Comparison of ENCODE assay signal across 23 cellular contexts in genomic region chr14:65110525-65110924, GRCh38.
"Had no signal": no experiment of that assay in that cellular context is flagged by ENCODE, and none has a peak within 500 bp of the region (broad histone marks: within the 10 kb centered on the region; RNA-seq: fewer than 3 reads in every experiment).

No MANE protein-coding gene starts in this region.

- H3K4me3 Mint-ChIP-seq: activated CD4-positive, alpha-beta T cell treated with anti-CD3 and anti-CD28 coated beads, Interleukin-2, amount 10 ng/mL, durations not matched to agents 7 days and 5 days; activated naive CD4-positive, alpha-beta T cell treated with anti-CD3 and anti-CD28 coated beads, Interleukin-2, amount 50 U/mL, for 24 hours; immature natural killer cell; naive thymus-derived CD4-positive, alpha-beta T cell; neural progenitor cell had no signal

- H3K9me3 Mint-ChIP-seq: activated CD4-positive, alpha-beta T cell treated with anti-CD3 and anti-CD28 coated beads, Interleukin-2, amount 10 ng/mL, durations not matched to agents 7 days and 5 days; activated naive CD4-positive, alpha-beta T cell treated with anti-CD3 and anti-CD28 coated beads, Interleukin-2, amount 50 U/mL, for 24 hours; immature natural killer cell; naive thymus-derived CD4-positive, alpha-beta T cell; neural progenitor cell had no signal

- H3K27ac Mint-ChIP-seq: activated CD4-positive, alpha-beta T cell treated with anti-CD3 and anti-CD28 coated beads, Interleukin-2, amount 10 ng/mL, durations not matched to agents 7 days and 5 days; activated naive CD4-positive, alpha-beta T cell treated with anti-CD3 and anti-CD28 coated beads, Interleukin-2, amount 50 U/mL, for 24 hours; immature natural killer cell; naive thymus-derived CD4-positive, alpha-beta T cell; neural progenitor cell had no signal

- H3K9me3 ChIP-seq: body of pancreas, gastroesophageal sphincter, heart left ventricle, spleen, thoracic aorta, upper lobe of right lung had no signal

- H3K36me3 Mint-ChIP-seq: activated naive CD4-positive, alpha-beta T cell treated with anti-CD3 and anti-CD28 coated beads, Interleukin-2, amount 50 U/mL, for 24 hours; immature natural killer cell; naive thymus-derived CD4-positive, alpha-beta T cell; neural progenitor cell had no signal

- ATAC-seq: activated CD4-positive, CD25-positive, alpha-beta regulatory T cell treated with anti-CD3 and anti-CD28 coated beads, Interleukin-2, amount 50 U/mL, for 24 hours; body of pancreas; gastroesophageal sphincter; heart left ventricle; left lobe of liver; naive thymus-derived CD4-positive, alpha-beta T cell; upper lobe of right lung had no signal

- H3K4me1 Mint-ChIP-seq: activated naive CD4-positive, alpha-beta T cell treated with anti-CD3 and anti-CD28 coated beads, Interleukin-2, amount 50 U/mL, for 24 hours; immature natural killer cell had no signal

- H3K27me3 ChIP-seq: body of pancreas, cardiac muscle cell, gastroesophageal sphincter, heart left ventricle, neural progenitor cell, spleen, upper lobe of right lung had no signal

- H3K4me3 ChIP-seq: body of pancreas, cardiac muscle cell, gastroesophageal sphincter, heart left ventricle, lung, neural progenitor cell, spleen, thoracic aorta, upper lobe of right lung had no signal

- H3K36me3 ChIP-seq: cardiac muscle cell, gastroesophageal sphincter, heart left ventricle, neural progenitor cell, spleen, thoracic aorta, upper lobe of right lung had no signal

- H3K4me1 ChIP-seq: body of pancreas, gastroesophageal sphincter, heart left ventricle, neural progenitor cell, spleen, upper lobe of right lung had no signal

- H3K27ac ChIP-seq: body of pancreas, cardiac muscle cell, epithelial cell of prostate, gastroesophageal sphincter, heart left ventricle, neural progenitor cell, spleen, thoracic aorta, upper lobe of right lung had no signal

- DNase-seq: activated CD4-positive, alpha-beta T cell treated with anti-CD3 and anti-CD28 coated beads, Interleukin-2, amount 10 ng/mL, durations not matched to agents 7 days and 5 days; activated gamma-delta T cell treated with Interleukin-2 at 50 U/mL for 16 hours; activated T-cell treated with anti-CD3 and anti-CD28 coated beads, Interleukin-2, amount 50 U/mL, for 1 hour; anterior cingulate cortex; body of pancreas; cortex of kidney; heart left ventricle; immature natural killer cell; naive thymus-derived CD4-positive, alpha-beta T cell; retina; spleen; stimulated activated CD4-positive, alpha-beta T cell treated with anti-CD3 and anti-CD28 coated beads, Interleukin-4, amount 100 ng/mL, for 1 hour; stimulated activated naive CD4-positive, alpha-beta T cell; upper lobe of right lung had no signal

- H3K27me3 Mint-ChIP-seq: activated CD4-positive, alpha-beta T cell treated with anti-CD3 and anti-CD28 coated beads, Interleukin-2, amount 10 ng/mL, durations not matched to agents 7 days and 5 days; activated naive CD4-positive, alpha-beta T cell treated with anti-CD3 and anti-CD28 coated beads, Interleukin-2, amount 50 U/mL, for 24 hours had no signal

- H3K4me2 ChIP-seq: neural progenitor cell had no signal

- H2AFZ ChIP-seq: neural progenitor cell had no signal
